25 cellular contexts compared by ENCODE assay signal in genomic region chr4:114093221-114093715, GRCh38.
"Had no signal": no experiment of that assay in that cellular context is flagged by ENCODE, and none has a peak within 500 bp of the region (broad histone marks: within the 10 kb centered on the region; RNA-seq: fewer than 3 reads in every experiment).

No MANE protein-coding gene starts in this region.

- H3K4me2 ChIP-seq: hepatocyte, neural progenitor cell had no signal

- H3K27ac ChIP-seq: dorsolateral prefrontal cortex, epithelial cell of prostate, gastroesophageal sphincter, heart left ventricle, hepatocyte, left lung, neural progenitor cell, prostate gland, right atrium auricular region, spleen, testis, tibial artery had no signal

- H3K27me3 ChIP-seq: dorsolateral prefrontal cortex, gastroesophageal sphincter, heart left ventricle, hepatocyte, left lung, neural progenitor cell, right atrium auricular region, spleen, testis, tibial artery had no signal

- DNase-seq: cortex of kidney; dorsolateral prefrontal cortex; effector CD4-positive, alpha-beta T cell; foreskin fibroblast; heart left ventricle; left cardiac atrium; left lung; mesenchymal stem cell; midbrain; naive thymus-derived CD4-positive, alpha-beta T cell; spleen; stimulated activated CD4-positive, alpha-beta T cell treated with anti-CD3 and anti-CD28 coated beads, Interleukin-4, amount 100 ng/mL, for 4 hours; stimulated activated naive CD8-positive, alpha-beta T cell treated with anti-CD3 and anti-CD28 coated beads, Interleukin-15, Interleukin-2, amounts not matched to agents 100 U/mL and 50 U/mL, for 24 hours; substantia nigra; testis; tibial artery had no signal

- H3K9ac ChIP-seq: neural progenitor cell had no signal

- H3K4me3 ChIP-seq: dorsolateral prefrontal cortex, gastroesophageal sphincter, heart left ventricle, hepatocyte, left lung, neural progenitor cell, prostate gland, right atrium auricular region, spleen, testis, tibial artery had no signal

- ATAC-seq: esophagus mucosa; gastroesophageal sphincter; heart left ventricle; left cardiac atrium; left lung; naive thymus-derived CD4-positive, alpha-beta T cell; sciatic nerve; stimulated activated memory B cell treated with anti-CD40 and anti-IgM and Interleukin-4, amounts not matched to agents 10 μg/mL and 1 μg/mL and 100 μg/mL, for 72 hours; stimulated activated naive CD8-positive, alpha-beta T cell treated with anti-CD3 and anti-CD28 coated beads, Interleukin-15, Interleukin-2, amounts not matched to agents 100 U/mL and 50 U/mL, for 24 hours had no signal

- H3K4me1 ChIP-seq: gastroesophageal sphincter, heart left ventricle, left lung, neural progenitor cell, prostate gland, right atrium auricular region, spleen, testis, tibial artery had no signal

- H2AFZ ChIP-seq: hepatocyte, neural progenitor cell had no signal

- H3K79me2 ChIP-seq: hepatocyte had no signal

- H3K9me3 ChIP-seq: gastroesophageal sphincter, heart left ventricle, left lung, prostate gland, spleen, testis, tibial artery had no signal

- H3K36me3 ChIP-seq: gastroesophageal sphincter, heart left ventricle, left lung, neural progenitor cell, prostate gland, right atrium auricular region, spleen, tibial artery had no signal
